ENCODE assay signal across 11 cellular contexts in genomic region chr7:106282852-106283251, GRCh38. TPM values are rescaled to one million over a fixed set of nuclear protein-coding genes. Genes with fewer than 3 reads are reported as not detected.
A peak's percentile ranks its signal among the peaks of the same experiment; 100 is the strongest.
DNase-seq lines count a peak whose midpoint lies in the region; ATAC-seq, FAIRE-seq and TF ChIP-seq lines count a peak whose summit lies in the region.
"Had no signal": no experiment of that assay in that cellular context is flagged by ENCODE, and none has a peak within 500 bp of the region (broad histone marks: within the 10 kb centered on the region; RNA-seq: fewer than 3 reads in every experiment).

No MANE protein-coding gene starts in this region.

- H4K20me1 ChIP-seq in Karpas-422 (ENCODE audit: insufficient read depth, low read depth, low read length) (peaks cover 15% of the 10 kb centered on the region; the same call in 1 of the 2 replicates), K562 (replicated peaks; ENCODE audit: control insufficient read depth, insufficient read depth, low read length) (peaks cover 9% of the 10 kb centered on the region; the same call in 1 of the 2 replicates), neural cell (ENCODE audit: insufficient read depth) (no peaks in the 10 kb centered on the region)

- FAIRE-seq in K562 (lab: Jason Lieb, UNC): no peak

- H3K27me3 Mint-ChIP-seq in CD8-positive, alpha-beta memory T cell: peaks cover 0 to 3% of the 10 kb centered on the region in 2 donors

- TF ChIP-seq POLR2A in K562 (conservative IDR thresholded peaks at IDR 0.05): no peak

- POLR2A ChIA-PET in CD8-positive, alpha-beta memory T cell (lab: Charles Lee): no interaction called here
- POLR2A ChIA-PET in K562 (lab: Yijun Ruan, JAX): interaction anchor here (0.6 to 5.2 kb wide), 2 partner anchors 14 to 1857 kb away, joined by 3 to 73 read pairs; no protein-coding TSS in a partner anchor

- no peaks in the 10 kb centered on the region for H3K9me3 Mint-ChIP-seq in CD8-positive, alpha-beta memory T cell

- H3K79me2 ChIP-seq in Karpas-422 (ENCODE audit: low read length) (peaks cover 64% of the 10 kb centered on the region), K562 (ENCODE audit: control insufficient read depth, insufficient read depth, low read length) (peaks cover 69% of the 10 kb centered on the region), neural cell (replicated peaks; ENCODE audit: insufficient read depth, low read length) (peaks cover 38% of the 10 kb centered on the region)

- no peaks in the 10 kb centered on the region for H3K27me3 ChIP-seq in CD8-positive, alpha-beta memory T cell (ENCODE audit: insufficient read depth, low read length, poor library complexity, severe bottlenecking)
- H3K27me3 ChIP-seq in Karpas-422 (ENCODE audit: low read length) (no peaks in the 10 kb centered on the region), K562 (ENCODE audit: control insufficient read depth in 2 of 2, insufficient read depth in 2 of 2, low read length in 2 of 2) (no peaks in the 10 kb centered on the region), neural cell (ENCODE audit: insufficient read depth, low read depth, low read length) (no peaks in the 10 kb centered on the region)

- in situ Hi-C loops in K562 (cut with MboI): no loop called here
- in situ Hi-C loops in ACHN (cut with HindIII; ENCODE audit: low pct_ligation_motif_present, low pct_unique_long_range_greater_than_20kb, low sequenced_read_pairs): no loop called here

- ATAC-seq in K562 (no peak), left lobe of liver (no peak)
- ATAC-seq in activated CD4-positive, CD25-positive, alpha-beta regulatory T cell treated with anti-CD3 and anti-CD28 coated beads, Interleukin-2, amount 50 U/mL, for 24 hours: no peak

- H3F3A ChIP-seq in neural cell (ENCODE audit: insufficient read depth, low read length, poor library complexity, severe bottlenecking): peaks cover 7% of the 10 kb centered on the region

- WGBS in K562 (ENCODE audit: insufficient coverage, low coverage, missing lambda C conversion rate): 9% methylated on average over 3 of the region's 3 CpGs

- no TSS peak for BruUV-seq in K562 (replicated peaks; lab: Mats Ljungman, UMichigan)

- H3K9me2 ChIP-seq in Karpas-422 (replicated peaks; ENCODE audit: insufficient read depth, low read length) (no peaks in the 10 kb centered on the region), neural cell (ENCODE audit: insufficient read depth, low read length) (no peaks in the 10 kb centered on the region)

- DNase-seq in CD8-positive, alpha-beta memory T cell: no peak
- no peak for DNase-seq in Karpas-422
- no peak for DNase-seq in K562 (ENCODE audit: extremely low read depth in 1 of 4, low spot score in 3 of 4)
- DNase-seq in HuH-7.5 (ENCODE audit: low spot score): no peak
- no peak for DNase-seq in ACHN
- no peak for DNase-seq in left lobe of liver (ENCODE audit: low spot score)
- DNase-seq: GDM1; IMR-90; stimulated activated CD4-positive, alpha-beta T cell treated with anti-CD3 and anti-CD28 coated beads, Interleukin-2, amount 100 ng/mL, for 24 hours had no signal

- H3K9me1 ChIP-seq in K562 (ENCODE audit: control insufficient read depth, insufficient read depth, low read length): no peaks in the 10 kb centered on the region

- TF ChIP-seq CTCF in K562 (IDR thresholded peaks at IDR 0.05 in 2 of 3, conservative IDR thresholded peaks at IDR 0.05 in 1 of 3; ENCODE audit: insufficient read depth in 2 of 3, low read depth in 1 of 3, low read length in 3 of 3) (no peak), neural cell (IDR thresholded peaks at IDR 0.05; ENCODE audit: poor library complexity, severe bottlenecking) (no peak)

- peak overlapping the region in 1 of 7 donors; percentile 53 for H3K4me3 Mint-ChIP-seq in CD8-positive, alpha-beta memory T cell

- TF ChIP-seq EP300 in K562 (IDR thresholded peaks at IDR 0.05; ENCODE audit: low read length): no peak
- TF ChIP-seq EP300 in neural cell (conservative IDR thresholded peaks at IDR 0.05; ENCODE audit: poor library complexity, severe bottlenecking): no peak

- CTCF ChIA-PET in CD8-positive, alpha-beta memory T cell (lab: Charles Lee): no interaction called here
- CTCF ChIA-PET in K562 (lab: Yijun Ruan, JAX; ENCODE audit: low intra/inter-chr PET ratio): no interaction called here

- no peaks in the 10 kb centered on the region for H3K9me3 ChIP-seq in CD8-positive, alpha-beta memory T cell (ENCODE audit: low read length)
- no peaks in the 10 kb centered on the region for H3K9me3 ChIP-seq in Karpas-422 (ENCODE audit: low read length)
- H3K9me3 ChIP-seq in K562 (replicated peaks; ENCODE audit: control insufficient read depth, insufficient read depth, low read depth, low read length): no peaks in the 10 kb centered on the region
- no peaks in the 10 kb centered on the region for H3K9me3 ChIP-seq in neural cell (ENCODE audit: low read length)

- TF ChIP-seq RAD21 in K562 (CRISPR knock-in tag; conservative IDR thresholded peaks at IDR 0.05 in 1 of 2, IDR thresholded peaks at IDR 0.05 in 1 of 2) (no peak), neural cell (conservative IDR thresholded peaks at IDR 0.05) (no peak)

- no peak overlapping the region for H3K27ac Mint-ChIP-seq in CD8-positive, alpha-beta memory T cell

- no peak overlapping the region for H3K4me3 ChIP-seq in CD8-positive, alpha-beta memory T cell (ENCODE audit: low read length)
- H3K4me3 ChIP-seq in Karpas-422 (ENCODE audit: low read length) (peak overlapping the region; percentile 91), K562 (peak overlapping the region; percentile 73), neural cell (ENCODE audit: low read length) (peak overlapping the region; percentile 83)

- H2AFZ ChIP-seq in Karpas-422 (ENCODE audit: low read length): no peak overlapping the region
- no peak overlapping the region for H2AFZ ChIP-seq in K562 (ENCODE audit: low read depth, low read length)
- no peak overlapping the region for H2AFZ ChIP-seq in neural cell (ENCODE audit: low read depth, low read length)

- H3K4me2 ChIP-seq in Karpas-422 (ENCODE audit: low read depth, low read length, poor library complexity, severe bottlenecking) (peak overlapping the region; percentile 95), K562 (ENCODE audit: insufficient read depth, low read length) (peak overlapping the region; percentile 79), neural cell (ENCODE audit: low read length) (peak overlapping the region; percentile 38)

- H3K4me1 ChIP-seq in CD8-positive, alpha-beta memory T cell (ENCODE audit: insufficient read depth, low read length): peaks cover 22% of the 10 kb centered on the region
- H3K4me1 ChIP-seq in Karpas-422 (ENCODE audit: low read length) (peaks cover 54% of the 10 kb centered on the region), K562 (replicated peaks in 1 of 2; ENCODE audit: control insufficient read depth in 2 of 2, insufficient read depth in 2 of 2, low read length in 2 of 2) (peaks cover 11 to 31% of the 10 kb centered on the region in 2 experiments)

- peaks cover 0 to 7% (median 0%) of the 10 kb centered on the region in 3 donors for H3K36me3 Mint-ChIP-seq in CD8-positive, alpha-beta memory T cell

- peak overlapping the region; percentile 84 for H3K27ac ChIP-seq in CD8-positive, alpha-beta memory T cell (ENCODE audit: low read depth, low read length)
- H3K27ac ChIP-seq in Karpas-422 (ENCODE audit: low read length) (peak overlapping the region; percentile 52), K562 (ENCODE audit: extremely low read depth, low read depth, low read length) (peak overlapping the region; percentile 91; the same call in 2 of the 3 replicates), neural cell (ENCODE audit: low read length) (no peak overlapping the region)

- H3K9ac ChIP-seq in Karpas-422 (ENCODE audit: low read length) (peak overlapping the region; percentile 79), K562 (ENCODE audit: insufficient read depth in 1 of 2, low read depth in 2 of 2, low read length in 2 of 2) (peak overlapping the region in 1 of 2 experiments; percentile 94; a peak in 3 of 4 replicates), neural cell (ENCODE audit: low read length) (no peak overlapping the region)

- intact Hi-C loops in K562 (cut with micrococcal nuclease): loop anchor here (10.0 kb wide), 2 partner anchors 252 to 492 kb away; no protein-coding TSS in a partner anchor

- H3K36me3 ChIP-seq in CD8-positive, alpha-beta memory T cell (ENCODE audit: insufficient read depth, low read length): no peaks in the 10 kb centered on the region
- H3K36me3 ChIP-seq in Karpas-422 (ENCODE audit: insufficient read depth, low read length) (peaks cover 7% of the 10 kb centered on the region; the same call in 1 of the 2 replicates), K562 (ENCODE audit: control insufficient read depth, insufficient read depth, low read length) (peaks cover 22% of the 10 kb centered on the region), neural cell (ENCODE audit: insufficient read depth, low read length) (no peaks in the 10 kb centered on the region)

- H3K4me1 Mint-ChIP-seq in CD8-positive, alpha-beta memory T cell: peaks cover 30 to 52% (median 39%) of the 10 kb centered on the region in 3 donors

TF ChIP-seq in neural cell, 6 proteins besides CTCF, POLR2A, EP300 and RAD21 (continues in another document):
- TF ChIP-seq SMC3 (conservative IDR thresholded peaks at IDR 0.05; ENCODE audit: poor library complexity): no peak
- no peak for TF ChIP-seq MXI1 (conservative IDR thresholded peaks at IDR 0.05; ENCODE audit: poor library complexity, severe bottlenecking)

RNA-seq across cellular contexts. Expression of gene NAMPT, which starts 1.9 kb away (rescaled TPM):
- 100 to 1,000 TPM; 723 to 742 TPM for total RNA-seq in CD8-positive, alpha-beta memory T cell
- 15.9 TPM for polyA plus RNA-seq in CD8-positive, alpha-beta memory T cell
- 49.2 and 87.4 TPM in 2 replicates for total RNA-seq in Karpas-422 (2014; rRNA removed; shearing (Covaris generic); ENCODE audit: low replicate concordance)
- 53.3 and 184 TPM in 2 replicates for total RNA-seq in K562 (2011; cell fraction: chromatin; rRNA removed; ENCODE audit: low replicate concordance)
- 23.0 and 32.8 TPM in 2 replicates for total RNA-seq in K562 (2011; cell fraction: nucleolus; rRNA removed)
- 75.4 and 125 TPM in 2 replicates for total RNA-seq in K562 (2011; cell fraction: nucleoplasm; rRNA removed)
- 61.4 and 71.7 TPM in 2 replicates for total RNA-seq in K562 (2014; rRNA removed)
- 160 and 179 TPM in 2 replicates for total RNA-seq in K562 (2014; rRNA removed; fragmentation: Illumina TruSeq; extraction: Trizol)
- total RNA-seq in K562 (2015; rRNA removed; fragmentation: Illumina TruSeq; extraction: Trizol): 134 and 151 TPM in 2 replicates
- 134 and 150 TPM in 2 replicates for total RNA-seq in K562 (2021)
- 70.1 and 106 TPM in 2 replicates for polyA plus RNA-seq in K562 (2011; rRNA removed)
- polyA plus RNA-seq in K562 (2011; cell fraction: cytosol; rRNA removed): 16.2 and 27.0 TPM in 2 replicates
- 20.3 and 26.6 TPM in 2 replicates for polyA plus RNA-seq in K562 (2011; cell fraction: nucleus; rRNA removed)
- 86.7 and 97.4 TPM in 2 replicates for polyA plus RNA-seq in K562 (2012)
- polyA plus RNA-seq in K562 (2014; fragmentation: Illumina TruSeq; extraction: Trizol): 113 and 133 TPM in 2 replicates
- polyA plus RNA-seq in K562 (2014; fragmentation: Nextera tagmentation; extraction: Ambion mirVana): 10 to 100 TPM; 41.1 to 56.6 TPM
- polyA plus RNA-seq in K562 (2014; rRNA removed): 79.6 and 90.7 TPM in 2 replicates
- polyA minus RNA-seq in K562 (2011; rRNA and poly(A)+ RNA removed): 158 and 163 TPM in 2 replicates
- polyA minus RNA-seq in K562 (2011; cell fraction: cytosol; rRNA and poly(A)+ RNA removed): 86.7 and 104 TPM in 2 replicates
- 62.3 and 99.6 TPM in 2 replicates for polyA minus RNA-seq in K562 (2011; cell fraction: nucleus; rRNA and poly(A)+ RNA removed)
- 32.9 and 34.0 TPM in 2 replicates for polyA plus RNA-seq in neural cell
- 81.5 and 81.6 TPM in 2 replicates for polyA minus RNA-seq in neural cell
- total RNA-seq in left lobe of liver: 136 TPM

Comparison
In these comparisons a context has a peak if more than half of its experiments do, and no peak if none do; other contexts are left out.
1. H3K4me2 ChIP-seq: peak in every context shown above with its lines; median percentile 95 in Karpas-422; 79 in K562; 38 in neural cell.